Comparison of ENCODE assay signal across 8 cellular contexts in genomic region chr1:115062542-115063004, GRCh38. TPM values are rescaled to one million over a fixed set of nuclear protein-coding genes. Genes with fewer than 3 reads are reported as not detected.
DNase-seq lines count a peak whose midpoint lies in the region; ATAC-seq and TF ChIP-seq lines count a peak whose summit lies in the region.

No MANE protein-coding gene starts in this region.

- H3K36me3 ChIP-seq in DND-41 (ENCODE audit: insufficient read depth, low read length) (no peaks in the 10 kb centered on the region), testis (ENCODE audit: low read depth, missing control alignments) (no peaks in the 10 kb centered on the region)

- peak overlapping the region; percentile 69 for H3K27ac ChIP-seq in DND-41 (ENCODE audit: low read length)
- H3K27ac ChIP-seq in testis = peak overlapping the region; percentile 1 to 25

- peak overlapping the region; percentile 25; the same call in 1 of the 2 replicates for H3K9ac ChIP-seq in DND-41 (ENCODE audit: low read depth, low read length)

- no peak overlapping the region for H3K4me3 ChIP-seq in DND-41 (ENCODE audit: low read depth in 1 of 2, low read length in 2 of 2)
- no peak overlapping the region for H3K4me3 ChIP-seq in testis

- CTCF ChIA-PET in T-cell (lab: Charles Lee) = interaction anchor here (1.2 to 1.6 kb wide), 2 partner anchors 9 to 10 kb away, joined by 3 read pairs; no protein-coding TSS in a partner anchor

- H3K4me2 ChIP-seq in DND-41 (ENCODE audit: insufficient read depth, low read length) = peak overlapping the region; percentile 45

- peaks cover 4% of the 10 kb centered on the region for H4K20me1 ChIP-seq in DND-41 (ENCODE audit: insufficient read depth, low read length)

- no peaks in the 10 kb centered on the region for H3K79me2 ChIP-seq in DND-41 (ENCODE audit: insufficient read depth, low read length)

- TF ChIP-seq POLR2A in testis (IDR thresholded peaks at IDR 0.05) = no peak
- TF ChIP-seq POLR2A in erythroblast (IDR thresholded peaks at IDR 0.05; ENCODE audit: low read length) = no peak

- 72 to 76% methylated on average over 7 of the region's 7 CpGs for WGBS in testis, 2 donors

- H3K4me3 Mint-ChIP-seq in T-cell (peak overlapping the region; percentile 63 to 75 (median 69)), naive B cell (peak overlapping the region in 1 of 8 donors; percentile 34)
- H3K4me3 Mint-ChIP-seq in activated naive CD8-positive, alpha-beta T cell = peak overlapping the region; percentile 73

- no peak overlapping the region for H2AFZ ChIP-seq in DND-41 (ENCODE audit: low read depth, low read length)

- H3K27me3 ChIP-seq in DND-41 (ENCODE audit: insufficient read depth, low read length, poor library complexity) (no peaks in the 10 kb centered on the region), testis (no peaks in the 10 kb centered on the region)

- H3K9me3 ChIP-seq in DND-41 (ENCODE audit: insufficient read depth, low read length, severe bottlenecking) = no peaks in the 10 kb centered on the region
- H3K9me3 ChIP-seq in testis = no peaks in the 10 kb centered on the region

- POLR2A ChIA-PET in T-cell (lab: Charles Lee) = no interaction called here

- H3K9me3 Mint-ChIP-seq in T-cell (peaks cover 0 to 3% (median 0%) of the 10 kb centered on the region in 3 donors), naive B cell (peaks cover 0 to 3% (median 0%) of the 10 kb centered on the region in 7 donors)
- peaks cover 4% of the 10 kb centered on the region for H3K9me3 Mint-ChIP-seq in activated naive CD8-positive, alpha-beta T cell (ENCODE audit: low read depth)

- peaks cover 45 to 49% (median 47%) of the 10 kb centered on the region in 3 donors for H3K4me1 Mint-ChIP-seq in T-cell
- H3K4me1 Mint-ChIP-seq in activated naive CD8-positive, alpha-beta T cell (ENCODE audit: low read depth) = peaks cover 46% of the 10 kb centered on the region
- H3K4me1 Mint-ChIP-seq in naive B cell = peaks cover 0 to 16% (median 5%) of the 10 kb centered on the region in 3 donors

- ATAC-seq in DND-41 (ENCODE audit: insufficient read depth, low read depth) (peak; percentile 98), HG03039 (IDR thresholded peaks at IDR 0.05; ENCODE audit: unreplicated experiment) (peak; percentile 77), T-cell (replicated peaks in 1 of 4) (peak; percentile 96 to 98 (median 96)), naive B cell (ENCODE audit: low read depth in 2 of 2) (peak; percentile 97)

- intact Hi-C loops in testis (cut with DNase I; ENCODE audit: low total_unique reads) = no loop called here

- DNase-seq in DND-41 (peak; percentile 94), T-cell (peak; percentile 81 to 99 (median 96)), naive B cell (peak; percentile 25), testis (no peak), NCI-H2196 (lab: John Stamatoyannopoulos, UW; ENCODE audit: unreplicated experiment) (no peak), erythroblast (lab: John Stamatoyannopoulos, UW) (no peak)

- no peaks in the 10 kb centered on the region for H3K27me3 Mint-ChIP-seq in T-cell
- no peaks in the 10 kb centered on the region for H3K27me3 Mint-ChIP-seq in activated naive CD8-positive, alpha-beta T cell
- no peaks in the 10 kb centered on the region for H3K27me3 Mint-ChIP-seq in naive B cell

- H3K4me1 ChIP-seq in DND-41 (ENCODE audit: insufficient read depth, low read length) (peaks cover 24% of the 10 kb centered on the region), testis (peaks cover 3% of the 10 kb centered on the region)

- peaks cover 10% of the 10 kb centered on the region for H3K36me3 Mint-ChIP-seq in T-cell
- peaks cover 9% of the 10 kb centered on the region for H3K36me3 Mint-ChIP-seq in activated naive CD8-positive, alpha-beta T cell
- H3K36me3 Mint-ChIP-seq in naive B cell = no peaks in the 10 kb centered on the region

- TF ChIP-seq CTCF in DND-41 (IDR thresholded peaks at IDR 0.05; ENCODE audit: borderline replicate concordance, extremely low read depth, low read length, poor library complexity, severe bottlenecking) = no peak
- no peak for TF ChIP-seq CTCF in testis (IDR thresholded peaks at IDR 0.05)

- H3K27ac Mint-ChIP-seq in T-cell = peak overlapping the region; percentile 93 to 100
- H3K27ac Mint-ChIP-seq in activated naive CD8-positive, alpha-beta T cell = peak overlapping the region; percentile 90
- H3K27ac Mint-ChIP-seq in naive B cell = peak overlapping the region in 4 of 6 donors; percentile 21 to 80 (median 74)

RNA-seq across cellular contexts. Expression of gene TSPAN2, which starts 26.7 kb away (rescaled TPM):
- total RNA-seq in T-cell (1 to 10 TPM; 2.1 to 8.7 (median 4.0) TPM), testis (1 to 10 TPM; 1.0 to 1.2 TPM)
- polyA plus RNA-seq in naive B cell (ENCODE audit: low read depth in 6 of 6) (under 1 TPM in 4 of 6 donors, not detected in 2; 0.15 to 0.38 (median 0.23) TPM), testis (ENCODE audit: insufficient read depth, low read depth, low replicate concordance) (6.0 TPM)

RNA-seq across cellular contexts. Expression of gene TSHB, which starts 32.9 kb away (rescaled TPM):
- total RNA-seq in T-cell (not detected), testis (not detected)
- polyA plus RNA-seq in naive B cell (ENCODE audit: low read depth in 6 of 6) (not detected), testis (ENCODE audit: insufficient read depth, low read depth, low replicate concordance) (not detected)

Comparison
In these comparisons a context has a peak if more than half of its experiments do, and no peak if none do; other contexts are left out.
1. DNase-seq: peak in DND-41 (single experiment), T-cell (34 of 34) and naive B cell (single experiment); none in testis (single experiment), NCI-H2196 (single experiment) and erythroblast (0 of 2).
2. Peak in every context shown above with its lines, with median percentiles within 50 percentile points of each other: ATAC-seq and H3K27ac Mint-ChIP-seq.